ENCODE assay signal across 8 cellular contexts in the genomic region with DNA sequence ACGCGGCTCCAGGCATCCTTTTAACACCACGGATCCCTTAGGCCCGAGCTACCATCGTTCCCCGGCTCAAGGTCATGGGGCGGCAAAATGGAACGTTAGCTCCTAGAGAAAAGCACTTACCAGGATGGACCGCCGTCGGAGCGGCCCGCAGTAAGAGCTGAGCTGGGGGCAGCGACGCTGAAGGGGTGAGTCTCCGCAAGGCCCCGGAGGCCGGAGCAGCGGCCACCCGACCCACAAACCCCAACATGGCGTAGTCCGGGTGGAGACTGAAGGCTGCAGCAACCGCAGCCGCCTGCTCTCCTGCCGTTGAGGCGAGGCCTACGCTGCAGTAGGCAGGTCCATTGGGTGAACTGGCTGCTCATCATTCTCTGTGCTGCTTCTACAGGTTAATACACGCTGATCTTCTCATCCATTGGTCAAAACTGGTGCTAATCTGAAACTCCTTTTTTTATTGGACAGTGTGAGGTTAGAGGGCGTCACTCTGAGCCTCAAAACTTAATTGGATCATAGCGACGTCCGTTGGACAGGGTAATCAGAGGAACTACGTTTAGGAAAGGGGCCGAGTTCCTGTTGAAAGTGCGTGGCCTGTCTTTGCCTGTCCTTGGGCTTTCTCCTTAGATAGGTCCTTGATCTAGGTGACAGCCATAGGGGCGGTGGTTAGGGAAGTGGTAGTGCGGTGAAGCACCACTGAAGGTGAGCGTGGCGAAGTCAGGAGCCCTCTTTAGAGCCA. TPM values are rescaled to one million over a fixed set of nuclear protein-coding genes. Genes with fewer than 3 reads are reported as not detected.
A peak's percentile ranks its signal among the peaks of the same experiment; 100 is the strongest.
DNase-seq lines count a peak whose midpoint lies in the region; ATAC-seq and TF ChIP-seq lines count a peak whose summit lies in the region.

A gene (minus strand): TSS at position 268 of the 730 bp plus-strand sequence. CDS start 21 bp downstream, at position 247.

- H3K9me3 ChIP-seq in Peyer's patch: no peaks in the 10 kb centered on the region
- no peaks in the 10 kb centered on the region for H3K9me3 ChIP-seq in muscle layer of colon (ENCODE audit: low read length)

- peak; percentile 99 for DNase-seq in DMS53 treated with DMSO at 0.1 percent for 48 hours (lab: John Stamatoyannopoulos, UW; ENCODE audit: unreplicated experiment)
- peak; percentile 91 to 99 (median 93) for DNase-seq in Peyer's patch
- peak; percentile 90 to 93 for DNase-seq in activated T-cell treated with anti-CD3 and anti-CD28 coated beads, Interleukin-2, amount 50 U/mL, for 48 hours
- DNase-seq in stimulated activated CD8-positive, alpha-beta memory T cell treated with anti-CD3 and anti-CD28 coated beads, Interleukin-7, amount 100 ng/mL, for 24 hours (ENCODE audit: low read depth): peak; percentile 72

- peak; percentile 99 for TF ChIP-seq POLR2A in Peyer's patch (IDR thresholded peaks at IDR 0.05)

- ATAC-seq in GM21737 (IDR thresholded peaks at IDR 0.05; ENCODE audit: unreplicated experiment): peak; percentile 97
- peak; percentile 99 for ATAC-seq in esophagus mucosa

- H3K36me3 ChIP-seq in KMS-11 (ENCODE audit: insufficient read depth): peaks cover 36% of the 10 kb centered on the region; the same call in 1 of the 2 replicates
- H3K36me3 ChIP-seq in Peyer's patch: peaks cover 0 to 36% (median 3%) of the 10 kb centered on the region in 3 donors
- peaks cover 32% of the 10 kb centered on the region for H3K36me3 ChIP-seq in muscle layer of colon (ENCODE audit: insufficient read depth, low read length)

- no peaks in the 10 kb centered on the region for H3K27me3 ChIP-seq in KMS-11 (ENCODE audit: insufficient read depth, low read depth)
- H3K27me3 ChIP-seq in Peyer's patch: no peaks in the 10 kb centered on the region
- no peaks in the 10 kb centered on the region for H3K27me3 ChIP-seq in muscle layer of colon (ENCODE audit: control insufficient read depth in 1 of 2, insufficient read depth in 2 of 2, low read length in 2 of 2)

- H3K79me2 ChIP-seq in KMS-11 (ENCODE audit: insufficient read depth, low read depth): peaks cover 45% of the 10 kb centered on the region

- H3K27ac ChIP-seq in KMS-11 (peak within 1 kb of the TSS; percentile 78), Peyer's patch (peak within 1 kb of the TSS; percentile 90 to 96 (median 92)), muscle layer of colon (ENCODE audit: low read depth, low read length) (peak within 1 kb of the TSS; percentile 99)

- no peak within 1 kb of the TSS for H3K4me3 ChIP-seq in KMS-11 (IDR thresholded peaks at IDR 0.05; ENCODE audit: insufficient read depth, low read depth, low read length)
- H3K4me3 ChIP-seq in Peyer's patch: peak within 1 kb of the TSS; percentile 80 to 95 (median 86)
- peak within 1 kb of the TSS; percentile 87 to 100 for H3K4me3 ChIP-seq in muscle layer of colon (ENCODE audit: low read depth in 1 of 2, low read length in 2 of 2)

- peak within 1 kb of the TSS; percentile 99 for H3K4me2 ChIP-seq in KMS-11

- H3K9ac ChIP-seq in KMS-11: peak within 1 kb of the TSS; percentile 86
- peak within 1 kb of the TSS; percentile 98 for H3K9ac ChIP-seq in muscle layer of colon (ENCODE audit: low read length)

- TF ChIP-seq CTCF in KMS-11 (conservative IDR thresholded peaks at IDR 0.05; ENCODE audit: low read depth, low read length) (no peak), Peyer's patch (IDR thresholded peaks at IDR 0.05) (peak in 1 of 6 experiments; percentile 19)

- H4K20me1 ChIP-seq in KMS-11 (ENCODE audit: insufficient read depth): peaks cover 29% of the 10 kb centered on the region

- H3K4me1 ChIP-seq in KMS-11 (ENCODE audit: low read depth, poor library complexity, severe bottlenecking) (peaks cover 47% of the 10 kb centered on the region), Peyer's patch (peaks cover 0 to 20% (median 7%) of the 10 kb centered on the region in 4 donors), muscle layer of colon (ENCODE audit: insufficient read depth, low read length) (peaks cover 32% of the 10 kb centered on the region)

- peak within 1 kb of the TSS; percentile 75 for H2AFZ ChIP-seq in KMS-11 (ENCODE audit: low read depth)

RNA-seq across cellular contexts. Expression of the gene that starts here (rescaled TPM):
- total RNA-seq in Peyer's patch (100 to 1,000 TPM; 333 to 768 (median 688) TPM), esophagus mucosa (674 TPM)
